Comparison of ENCODE assay signal across 22 cellular contexts in genomic region chr5:78639811-78640210, GRCh38. TPM values are rescaled to one million over a fixed set of nuclear protein-coding genes. Genes with fewer than 3 reads are reported as not detected.
DNase-seq lines count a peak whose midpoint lies in the region; ATAC-seq and TF ChIP-seq lines count a peak whose summit lies in the region.
"Had no signal": no experiment of that assay in that cellular context is flagged by ENCODE, and none has a peak within 500 bp of the region (broad histone marks: within the 10 kb centered on the region; RNA-seq: fewer than 3 reads in every experiment).

No MANE protein-coding gene starts in this region.

- no peak overlapping the region for H2BK5ac ChIP-seq in trophoblast cell (ENCODE audit: low read depth, low read length, poor library complexity)
- H2BK5ac ChIP-seq in mesendoderm (ENCODE audit: low read length), result no peak overlapping the region

- no peaks in the 10 kb centered on the region for H3K9me3 ChIP-seq in adrenal gland (replicated peaks in 1 of 3)
- no peaks in the 10 kb centered on the region for H3K9me3 ChIP-seq in hepatocyte (ENCODE audit: low read depth)
- no peaks in the 10 kb centered on the region for H3K9me3 ChIP-seq in trophoblast cell (ENCODE audit: insufficient read depth, low read depth, low read length)
- no peaks in the 10 kb centered on the region for H3K9me3 ChIP-seq in upper lobe of left lung
- H3K9me3 ChIP-seq: Peyer's patch had no signal

- no peaks in the 10 kb centered on the region for H3K9me3 Mint-ChIP-seq in HFFc6
- H3K9me3 Mint-ChIP-seq: activated T-helper 2 cell treated with anti-CD3 and anti-CD28 coated beads, Interferon-gamma antibody, Interleukin-2, Interleukin-4, amounts not matched to agents 10 μg/mL and 5 μg/mL and 100 μg/mL, durations not matched to agents 14 hours and 24 hours and 36 hours; CD8-positive, alpha-beta T cell; naive thymus-derived CD4-positive, alpha-beta T cell had no signal

- H3K4me1 ChIP-seq in adrenal gland (replicated peaks in 1 of 2) (peaks cover 39 to 55% of the 10 kb centered on the region in 2 donors), hepatocyte (ENCODE audit: insufficient read depth) (peaks cover 45% of the 10 kb centered on the region), trophoblast cell (ENCODE audit: control insufficient read depth in 1 of 2, insufficient read depth in 2 of 2, low read length in 2 of 2) (peaks cover 32 to 36% of the 10 kb centered on the region in 2 experiments), mesendoderm (ENCODE audit: control insufficient read depth, low read depth, low read length) (peaks cover 18% of the 10 kb centered on the region), upper lobe of left lung (peaks cover 5 to 11% (median 9%) of the 10 kb centered on the region in 4 donors)

- no peak overlapping the region for H4K5ac ChIP-seq in mesendoderm (ENCODE audit: low read length)

- H4K91ac ChIP-seq in trophoblast cell (ENCODE audit: low read depth, low read length), result no peak overlapping the region

- H3K18ac ChIP-seq in trophoblast cell (ENCODE audit: low read length), result no peak overlapping the region
- no peak overlapping the region for H3K18ac ChIP-seq in mesendoderm (ENCODE audit: low read length)

- H2AFZ ChIP-seq in hepatocyte (no peak overlapping the region), trophoblast cell (ENCODE audit: insufficient read depth, low read length, poor library complexity) (no peak overlapping the region)

- peak overlapping the region in 3 of 5 donors; percentile 84 to 90 (median 87) for H3K27ac ChIP-seq in adrenal gland
- peak overlapping the region; percentile 75 for H3K27ac ChIP-seq in hepatocyte
- peak overlapping the region; percentile 34 for H3K27ac ChIP-seq in trophoblast cell (ENCODE audit: low read depth, low read length)
- H3K27ac ChIP-seq in mesendoderm (ENCODE audit: low read depth, low read length), result no peak overlapping the region
- no peak overlapping the region for H3K27ac ChIP-seq in upper lobe of left lung

- DNase-seq in HFFc6 (no peak), adrenal gland (no peak), hepatocyte (ENCODE audit: low spot score) (no peak), trophoblast cell (no peak), mesendoderm (no peak), upper lobe of left lung (no peak)
- no peak for DNase-seq in stimulated activated CD4-positive, alpha-beta T cell treated with anti-CD3 and anti-CD28 coated beads, Interleukin-4, amount 100 ng/mL, for 4 hours
- DNase-seq: activated CD8-positive, alpha-beta memory T cell treated with anti-CD3 and anti-CD28 coated beads, Interleukin-2, amount 10 ng/mL, durations not matched to agents 7 days and 5 days; caudate nucleus; CD8-positive, alpha-beta T cell; DND-41; head of caudate nucleus; MM.1S; naive thymus-derived CD4-positive, alpha-beta T cell; NCI-H1694; Peyer's patch; small intestine; substantia nigra; T-helper 9 cell had no signal

- H3K79me1 ChIP-seq in trophoblast cell (ENCODE audit: low read length) (peaks cover 15% of the 10 kb centered on the region), mesendoderm (ENCODE audit: low read length) (peaks cover 28% of the 10 kb centered on the region)

- H4K20me1 ChIP-seq in hepatocyte (ENCODE audit: insufficient read depth, poor library complexity, severe bottlenecking), result no peaks in the 10 kb centered on the region

- intact Hi-C loops in adrenal gland (cut with DNase I), result loop anchor here (10.0 kb wide), 2 partner anchors 65 to 95 kb away; no protein-coding TSS in a partner anchor

- H3K27me3 ChIP-seq in adrenal gland (no peaks in the 10 kb centered on the region), hepatocyte (no peaks in the 10 kb centered on the region), trophoblast cell (ENCODE audit: insufficient read depth, low read length) (no peaks in the 10 kb centered on the region), mesendoderm (ENCODE audit: insufficient read depth, low read length, poor library complexity) (no peaks in the 10 kb centered on the region), upper lobe of left lung (no peaks in the 10 kb centered on the region)
- H3K27me3 ChIP-seq: Peyer's patch had no signal

- H3K36me3 ChIP-seq in adrenal gland (replicated peaks in 1 of 2) (no peaks in the 10 kb centered on the region), hepatocyte (replicated peaks; ENCODE audit: insufficient read depth, low read depth) (no peaks in the 10 kb centered on the region), trophoblast cell (ENCODE audit: control insufficient read depth in 1 of 2, insufficient read depth in 2 of 2, low read length in 2 of 2) (no peaks in the 10 kb centered on the region), mesendoderm (ENCODE audit: control insufficient read depth, insufficient read depth, low read length) (no peaks in the 10 kb centered on the region), upper lobe of left lung (no peaks in the 10 kb centered on the region)
- H3K36me3 ChIP-seq: Peyer's patch had no signal

- no peak for TF ChIP-seq EP300 in upper lobe of left lung (IDR thresholded peaks at IDR 0.05)

- H4K8ac ChIP-seq in trophoblast cell (ENCODE audit: low read depth, low read length) (no peak overlapping the region), mesendoderm (ENCODE audit: low read depth, low read length) (no peak overlapping the region)

- WGBS in adrenal gland, 4 donors, result 42 to 71% (median 60%) methylated on average over 2 of the region's 2 CpGs
- WGBS in hepatocyte (ENCODE audit: low lambda C conversion rate, missing lambda C conversion rate), result 61% methylated on average over 2 of the region's 2 CpGs
- WGBS in trophoblast cell (ENCODE audit: extremely low coverage, insufficient coverage, insufficient read length), result no CpG with 5 or more reads among the region's 2 CpGs
- no CpG with 5 or more reads among the region's 2 CpGs for WGBS in mesendoderm (ENCODE audit: extremely low coverage, insufficient coverage, low lambda C conversion rate)
- 54 to 74% methylated on average over 2 of the region's 2 CpGs for WGBS in upper lobe of left lung, 2 donors

- no peak overlapping the region for H4K12ac ChIP-seq in trophoblast cell (ENCODE audit: low read depth, low read length)

- peak overlapping the region; percentile 78 for H3K27ac Mint-ChIP-seq in HFFc6
- H3K27ac Mint-ChIP-seq: activated CD8-positive, alpha-beta memory T cell treated with anti-CD3 and anti-CD28 coated beads, Interleukin-2, amount 10 ng/mL, durations not matched to agents 7 days and 5 days; activated T-helper 2 cell treated with anti-CD3 and anti-CD28 coated beads, Interferon-gamma antibody, Interleukin-2, Interleukin-4, amounts not matched to agents 10 μg/mL and 5 μg/mL and 100 μg/mL, durations not matched to agents 14 hours and 24 hours and 36 hours; CD8-positive, alpha-beta T cell; naive thymus-derived CD4-positive, alpha-beta T cell had no signal

- H3K9ac ChIP-seq in trophoblast cell (ENCODE audit: low read length) (no peak overlapping the region), mesendoderm (ENCODE audit: low read length) (no peak overlapping the region)

- no peak overlapping the region for H3K56ac ChIP-seq in mesendoderm (ENCODE audit: low read length)

- H3K4me3 Mint-ChIP-seq in HFFc6, result peak overlapping the region; percentile 61
- H3K4me3 Mint-ChIP-seq: activated CD8-positive, alpha-beta memory T cell treated with anti-CD3 and anti-CD28 coated beads, Interleukin-2, amount 10 ng/mL, durations not matched to agents 7 days and 5 days; CD8-positive, alpha-beta T cell; naive thymus-derived CD4-positive, alpha-beta T cell had no signal

- no peak overlapping the region for H2BK15ac ChIP-seq in mesendoderm (replicated peaks; ENCODE audit: low read depth)

- H3K79me2 ChIP-seq in hepatocyte (peaks cover 93% of the 10 kb centered on the region), trophoblast cell (ENCODE audit: control insufficient read depth, insufficient read depth, low read length, poor library complexity) (peaks cover 19% of the 10 kb centered on the region), mesendoderm (ENCODE audit: control insufficient read depth, insufficient read depth, low read length) (peaks cover 51% of the 10 kb centered on the region)

- ATAC-seq in upper lobe of left lung (ENCODE audit: low FRiP score in 2 of 2) (no peak), GM18873 (IDR thresholded peaks at IDR 0.05; ENCODE audit: low FRiP score, unreplicated experiment) (no peak)
- ATAC-seq: activated CD4-positive, CD25-positive, alpha-beta regulatory T cell treated with anti-CD3 and anti-CD28 coated beads, Interleukin-2, amount 50 U/mL, for 24 hours; activated CD8-positive, alpha-beta memory T cell treated with anti-CD3 and anti-CD28 coated beads, Interleukin-2, amount 10 ng/mL, durations not matched to agents 7 days and 5 days; CD8-positive, alpha-beta T cell; naive thymus-derived CD4-positive, alpha-beta T cell had no signal

- TF ChIP-seq CTCF in HFFc6 (IDR thresholded peaks at IDR 0.05), result no peak
- no peak for TF ChIP-seq CTCF in adrenal gland (IDR thresholded peaks at IDR 0.05)
- TF ChIP-seq CTCF in hepatocyte (IDR thresholded peaks at IDR 0.05; ENCODE audit: poor library complexity), result no peak
- TF ChIP-seq CTCF in upper lobe of left lung (IDR thresholded peaks at IDR 0.05), result no peak

- H3K27me3 Mint-ChIP-seq in HFFc6 (ENCODE audit: insufficient read depth), result peaks cover 2% of the 10 kb centered on the region

- H2AK5ac ChIP-seq in trophoblast cell (ENCODE audit: low read length) (no peak overlapping the region), mesendoderm (ENCODE audit: low read length) (no peak overlapping the region)

- H3K9me2 ChIP-seq in hepatocyte (replicated peaks; ENCODE audit: insufficient read depth), result no peaks in the 10 kb centered on the region

- no peak overlapping the region for H3K14ac ChIP-seq in trophoblast cell (ENCODE audit: low read length)

- H3K4me3 ChIP-seq in adrenal gland, result no peak overlapping the region
- H3K4me3 ChIP-seq in hepatocyte, result no peak overlapping the region
- no peak overlapping the region for H3K4me3 ChIP-seq in trophoblast cell (ENCODE audit: low read depth, low read length)
- H3K4me3 ChIP-seq in mesendoderm (ENCODE audit: low read length), result no peak overlapping the region
- no peak overlapping the region for H3K4me3 ChIP-seq in upper lobe of left lung
- H3K4me3 ChIP-seq: Peyer's patch had no signal

- H3K23ac ChIP-seq in trophoblast cell (ENCODE audit: low read length), result no peak overlapping the region
- no peak overlapping the region for H3K23ac ChIP-seq in mesendoderm (ENCODE audit: low read length)

- H3K4me1 Mint-ChIP-seq in HFFc6 (ENCODE audit: low read depth), result peaks cover 60% of the 10 kb centered on the region
- H3K4me1 Mint-ChIP-seq: activated CD8-positive, alpha-beta memory T cell treated with anti-CD3 and anti-CD28 coated beads, Interleukin-2, amount 10 ng/mL, durations not matched to agents 7 days and 5 days had no signal

- H2BK120ac ChIP-seq in trophoblast cell (ENCODE audit: insufficient read depth, low read length, poor library complexity), result no peak overlapping the region
- no peak overlapping the region for H2BK120ac ChIP-seq in mesendoderm (ENCODE audit: low read depth, low read length)

- no peak for TF ChIP-seq POLR2A in adrenal gland (IDR thresholded peaks at IDR 0.05)
- no peak for TF ChIP-seq POLR2A in upper lobe of left lung (IDR thresholded peaks at IDR 0.05)

- H3K4me2 ChIP-seq in hepatocyte (peak overlapping the region; percentile 8), trophoblast cell (ENCODE audit: low read length) (no peak overlapping the region), mesendoderm (ENCODE audit: low read length) (no peak overlapping the region)

- H2BK12ac ChIP-seq in trophoblast cell (ENCODE audit: low read length), result no peak overlapping the region

- peaks cover 22% of the 10 kb centered on the region for H3K36me3 Mint-ChIP-seq in HFFc6 (ENCODE audit: low read depth)
- H3K36me3 Mint-ChIP-seq: activated CD8-positive, alpha-beta memory T cell treated with anti-CD3 and anti-CD28 coated beads, Interleukin-2, amount 10 ng/mL, durations not matched to agents 7 days and 5 days; CD8-positive, alpha-beta T cell; naive thymus-derived CD4-positive, alpha-beta T cell had no signal

- no peak overlapping the region for H3K4ac ChIP-seq in trophoblast cell (ENCODE audit: low read depth, low read length)
- no peak overlapping the region for H3K4ac ChIP-seq in mesendoderm (ENCODE audit: low read depth, low read length)

RNA-seq across cellular contexts. Expression of gene LHFPL2, which starts 8.8 kb away (rescaled TPM):
- total RNA-seq in HFFc6 (2021; fragmentation: NEBNext Ultra II Directional; extraction: Animal tissue kit (Norgen Biotek cat#: 25700)), result 10 to 100 TPM; 14.4 to 18.9 (median 16.7) TPM
- total RNA-seq in adrenal gland (10 to 100 TPM; 34.0 to 68.4 (median 56.9) TPM), hepatocyte (38.0 and 39.9 TPM in 2 replicates), upper lobe of left lung (10 to 100 TPM; 17.3 to 69.5 (median 32.9) TPM)
- polyA plus RNA-seq in adrenal gland (10 to 100 TPM in 1 of 3 donors, 1 to 10 TPM in 2; 8.0 to 27.3 (median 8.7) TPM), hepatocyte (10.2 and 15.6 TPM in 2 replicates)
- 27.9 and 29.1 TPM in 2 replicates for polyA plus RNA-seq in trophoblast cell (2013)
- polyA plus RNA-seq in mesendoderm (2013, experiment 1 of 2), result 14.7 TPM
- 15.2 TPM for polyA plus RNA-seq in mesendoderm (2013, experiment 2 of 2)
- total RNA-seq: activated CD8-positive, alpha-beta memory T cell treated with anti-CD3 and anti-CD28 coated beads, Interleukin-2, amount 10 ng/mL, durations not matched to agents 7 days and 5 days had no signal

Comparison
In these comparisons a context has a peak if more than half of its experiments do, and no peak if none do; other contexts are left out.
1. H3K27ac ChIP-seq: peak in adrenal gland (3 of 5), hepatocyte (single experiment) and trophoblast cell (single experiment); none in mesendoderm (single experiment) and upper lobe of left lung (0 of 4).